1 cellular context compared by ENCODE assay signal in genomic region chr12:56468216-56469006, GRCh38.
TF ChIP-seq lines count a peak whose summit lies in the region.

Gene SPRYD4, plus strand, starts transcription at chr12:56468578. Its CDS starts 14 bp downstream, at chr12:56468592.

TF ChIP-seq in SK-N-SH, 30 proteins besides CTCF, POLR2A, EP300 and RAD21 (continued from another document):
- TF ChIP-seq NFIC (IDR thresholded peaks at IDR 0.05; ENCODE audit: borderline replicate concordance) (no peak), PBX3 (IDR thresholded peaks at IDR 0.05) (no peak), FOSL2 (IDR thresholded peaks at IDR 0.05; ENCODE audit: borderline replicate concordance, low read depth) (peak; percentile 17; the same call in 1 of the 2 replicates), MXI1 (IDR thresholded peaks at IDR 0.05; ENCODE audit: low read depth, low read length) (peak; percentile 99), SIN3A (IDR thresholded peaks at IDR 0.05; ENCODE audit: borderline replicate concordance, low read depth, low read length) (peak; percentile 91), TEAD4 (IDR thresholded peaks at IDR 0.05; ENCODE audit: borderline replicate concordance, insufficient read depth) (no peak), RCOR1 (IDR thresholded peaks at IDR 0.05; ENCODE audit: low read length) (0 out of 2 replicates have a peak, but pooled peaks have one; percentile 47), CHD2 (IDR thresholded peaks at IDR 0.05; ENCODE audit: low read length, partially characterized antibody) (peak; percentile 82), POLR2AphosphoS5 (IDR thresholded peaks at IDR 0.05; ENCODE audit: low read depth, low read length) (peak; percentile 95), TAF1 (IDR thresholded peaks at IDR 0.05; ENCODE audit: borderline replicate concordance, low read depth, low read length) (peak; percentile 96), MEF2A (IDR thresholded peaks at IDR 0.05; ENCODE audit: borderline replicate concordance, low read depth) (no peak), FOXM1 (IDR thresholded peaks at IDR 0.05; ENCODE audit: low read depth) (no peak), MAX (IDR thresholded peaks at IDR 0.05; ENCODE audit: low read depth) (peak; percentile 100), ZBTB33 (IDR thresholded peaks at IDR 0.05; ENCODE audit: borderline replicate concordance, low read depth) (no peak; the same call in 1 of the 2 replicates), USF2 (IDR thresholded peaks at IDR 0.05; ENCODE audit: borderline replicate concordance, low read depth, low read length) (peak; percentile 86), SMC3 (IDR thresholded peaks at IDR 0.05; ENCODE audit: low read depth, low read length) (no peak), FOXJ3 (CRISPR knock-in tag; IDR thresholded peaks at IDR 0.05) (no peak)
TF ChIP-seq in SK-N-SH: peak in this region for 17.
